1 cellular context compared by ENCODE assay signal in the genomic region with DNA sequence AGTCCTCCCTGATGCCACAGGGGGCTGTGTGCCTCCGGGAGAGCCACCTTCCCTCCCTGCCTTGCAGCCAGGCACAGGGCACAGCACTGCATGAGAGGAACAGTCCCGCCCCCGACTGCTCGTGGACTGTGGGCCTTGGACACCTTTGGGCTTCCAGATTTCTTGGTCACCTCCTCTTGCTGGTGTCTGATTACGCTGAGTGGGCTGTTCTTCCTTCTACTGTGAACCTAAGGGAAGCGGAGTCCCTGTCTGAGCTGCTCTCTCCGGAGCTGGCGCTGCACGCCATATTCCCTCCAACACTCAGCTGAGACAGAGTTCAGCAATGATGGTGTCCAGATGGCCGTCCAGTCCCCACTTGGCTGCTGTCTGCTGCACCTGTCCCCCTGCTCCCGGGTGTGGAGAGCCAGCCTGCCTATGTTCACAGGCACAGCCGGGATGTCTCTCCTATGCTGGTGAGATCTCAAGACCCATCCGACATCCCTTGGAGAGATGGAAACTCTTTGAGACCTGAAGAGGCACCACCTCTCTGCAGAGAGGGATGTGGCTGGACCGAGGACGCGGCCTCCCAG.
TF ChIP-seq lines count a peak whose summit lies in the region.

No MANE protein-coding gene starts in this region.

TF ChIP-seq in IMR-90, 13 proteins besides CTCF, POLR2A, EP300 and RAD21 (continued from another document):
- TF ChIP-seq, protein P1, sequence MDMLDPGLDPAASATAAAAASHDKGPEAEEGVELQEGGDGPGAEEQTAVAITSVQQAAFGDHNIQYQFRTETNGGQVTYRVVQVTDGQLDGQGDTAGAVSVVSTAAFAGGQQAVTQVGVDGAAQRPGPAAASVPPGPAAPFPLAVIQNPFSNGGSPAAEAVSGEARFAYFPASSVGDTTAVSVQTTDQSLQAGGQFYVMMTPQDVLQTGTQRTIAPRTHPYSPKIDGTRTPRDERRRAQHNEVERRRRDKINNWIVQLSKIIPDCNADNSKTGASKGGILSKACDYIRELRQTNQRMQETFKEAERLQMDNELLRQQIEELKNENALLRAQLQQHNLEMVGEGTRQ (IDR thresholded peaks at IDR 0.05; ENCODE audit: low read depth, low read length): no peak
- no peak for TF ChIP-seq SMC3 (IDR thresholded peaks at IDR 0.05; ENCODE audit: low read depth, low read length)
- no peak for TF ChIP-seq CEBPB (IDR thresholded peaks at IDR 0.05; ENCODE audit: low read depth, low read length)
- no peak for TF ChIP-seq RCOR1 (IDR thresholded peaks at IDR 0.05; ENCODE audit: insufficient replicate concordance, low read length)
